1 cellular context compared by ENCODE assay signal in genomic region chr16:47234-47633, GRCh38.
A peak's percentile ranks its signal among the peaks of the same experiment; 100 is the strongest.
TF ChIP-seq lines count a peak whose summit lies in the region.

No MANE protein-coding gene starts in this region.

TF ChIP-seq in K562, 482 proteins besides CTCF, POLR2A, EP300 and RAD21:
- TF ChIP-seq SUPT5H (IDR thresholded peaks at IDR 0.05) (no peak), MAX (CRISPR knock-in tag; IDR thresholded peaks at IDR 0.05) (no peak), ZKSCAN1 (IDR thresholded peaks at IDR 0.05; ENCODE audit: low read depth, low read length) (0 out of 2 replicates have a peak, but pooled peaks have one; percentile 37), NCOR1 (IDR thresholded peaks at IDR 0.05) (no peak), ARHGAP35 (IDR thresholded peaks at IDR 0.05; ENCODE audit: partially characterized antibody) (no peak), FUS (optimal IDR thresholded peaks at IDR 0.05; ENCODE audit: low read depth, low read length) (no peak)
